In the genomic region with DNA sequence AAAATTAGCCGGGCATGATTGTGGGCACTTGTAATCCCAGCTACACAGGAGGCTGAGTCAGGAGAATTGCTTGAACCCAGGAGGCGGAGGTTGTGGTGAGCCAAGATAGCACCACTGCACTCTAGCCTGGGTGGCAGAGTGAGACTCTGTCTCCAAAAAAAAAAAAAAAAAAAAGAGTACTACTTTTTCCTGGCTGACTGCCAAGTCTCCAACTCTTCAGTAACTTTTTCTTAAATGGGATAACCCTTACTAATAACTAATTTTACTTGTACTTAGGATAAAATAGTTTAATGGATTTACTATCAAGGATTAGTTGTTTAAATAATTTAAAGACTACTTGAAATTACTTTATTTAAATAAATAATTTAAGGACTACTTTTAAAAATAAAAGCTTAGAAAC, we compare ENCODE assay signal across 7 cellular contexts.
DNase-seq lines count a peak whose midpoint lies in the region; FAIRE-seq lines count a peak whose summit lies in the region.
"Not testable (repeated sequence)": the region's sequence is repeated elsewhere in the genome, so short reads cannot be mapped to it uniquely, and the experiment has no call there.

No MANE protein-coding gene starts in this region.

- in situ Hi-C loops in GM23248 (cut with MboI) = not testable (repeated sequence)

- not testable (repeated sequence) for H3K9me3 ChIP-seq in GM23248 (ENCODE audit: low read depth)

- H3K79me2 ChIP-seq in GM23248 (ENCODE audit: insufficient read depth) = not testable (repeated sequence)

- DNase-seq in GM23248 (peak; percentile 7), HT-29 (ENCODE audit: low spot score) (peak; percentile 6), NCI-H82 (lab: John Stamatoyannopoulos, UW) (peak; percentile 26), RPMI8226 (peak; percentile 5), fibroblast of peridontal ligament (ENCODE audit: extremely low read depth) (peak; percentile 2)
- DNase-seq in activated CD4-positive, alpha-beta T cell treated with anti-CD3 and anti-CD28 coated beads, Interleukin-2, amount 10 ng/mL, durations not matched to agents 24 days and 14 days = peak; percentile 2

- H3K36me3 ChIP-seq in GM23248 (ENCODE audit: low read depth) = not testable (repeated sequence)

- not testable (repeated sequence) for H3K27ac Mint-ChIP-seq in activated CD4-positive, alpha-beta T cell treated with anti-CD3 and anti-CD28 coated beads, Interleukin-2, amount 10 ng/mL, durations not matched to agents 24 days and 14 days

- not testable (repeated sequence) for H3K4me3 ChIP-seq in GM23248

- not testable (repeated sequence) for H3K4me3 Mint-ChIP-seq in activated CD4-positive, alpha-beta T cell treated with anti-CD3 and anti-CD28 coated beads, Interleukin-2, amount 10 ng/mL, durations not matched to agents 24 days and 14 days

- peaks cover 20% of the 10 kb centered on the region for H3K9me3 Mint-ChIP-seq in activated CD4-positive, alpha-beta T cell treated with anti-CD3 and anti-CD28 coated beads, Interleukin-2, amount 10 ng/mL, durations not matched to agents 24 days and 14 days

- H3K4me1 Mint-ChIP-seq in activated CD4-positive, alpha-beta T cell treated with anti-CD3 and anti-CD28 coated beads, Interleukin-2, amount 10 ng/mL, durations not matched to agents 24 days and 14 days = not testable (repeated sequence)

- H3K27me3 Mint-ChIP-seq in activated CD4-positive, alpha-beta T cell treated with anti-CD3 and anti-CD28 coated beads, Interleukin-2, amount 10 ng/mL, durations not matched to agents 24 days and 14 days = not testable (repeated sequence)

- not testable (repeated sequence) for H3K4me1 ChIP-seq in GM23248 (ENCODE audit: insufficient read depth)

- intact Hi-C loops in activated CD4-positive, alpha-beta T cell treated with anti-CD3 and anti-CD28 coated beads, Interleukin-2, amount 10 ng/mL, durations not matched to agents 24 days and 14 days (cut with micrococcal nuclease) = not testable (repeated sequence)

- not testable (repeated sequence) for H3K4me2 ChIP-seq in GM23248 (ENCODE audit: unreplicated experiment)

- not testable (repeated sequence) for H4K20me1 ChIP-seq in GM23248 (ENCODE audit: insufficient read depth)

- H3K9ac ChIP-seq in GM23248 = not testable (repeated sequence)

- not testable (repeated sequence) for H3K36me3 Mint-ChIP-seq in activated CD4-positive, alpha-beta T cell treated with anti-CD3 and anti-CD28 coated beads, Interleukin-2, amount 10 ng/mL, durations not matched to agents 24 days and 14 days (ENCODE audit: low read depth)

- H2AFZ ChIP-seq in GM23248 = not testable (repeated sequence)

- H3K27me3 ChIP-seq in GM23248 (replicated peaks; ENCODE audit: insufficient read depth) = not testable (repeated sequence)

- H3K9me2 ChIP-seq in GM23248 (ENCODE audit: insufficient read depth) = not testable (repeated sequence)

- H3K27ac ChIP-seq in GM23248 = not testable (repeated sequence)

- H3F3A ChIP-seq in GM23248 (ENCODE audit: insufficient read depth) = not testable (repeated sequence)

- FAIRE-seq in A204.1 (lab: Jason Lieb, UNC) = peak; percentile 57

- 58 to 78% methylated on average over 2 of the region's 2 CpGs for WGBS in GM23248 (ENCODE audit: low coverage in 1 of 2, low lambda C conversion rate in 2 of 2, missing lambda C conversion rate in 2 of 2), 2 experiments
